Comparison of ENCODE assay signal across 1 cellular context in genomic region chr16:89035013-89035697, GRCh38.
A peak's percentile ranks its signal among the peaks of the same experiment; 100 is the strongest.
TF ChIP-seq lines count a peak whose summit lies in the region.

No MANE protein-coding gene starts in this region.

TF ChIP-seq in K562, 482 proteins besides CTCF, POLR2A, EP300 and RAD21 (continued from another document and continues in another):
- TF ChIP-seq SAFB2 (IDR thresholded peaks at IDR 0.05; ENCODE audit: borderline replicate concordance, low read depth, low read length, severe bottlenecking), result no peak
- peak; percentile 18; the same call in 1 of the 2 replicates for TF ChIP-seq EGR1 (conservative IDR thresholded peaks at IDR 0.05)
- peak in 1 of 2 experiments; percentile 53; a peak in 1 of 4 replicates for TF ChIP-seq HDAC1 (IDR thresholded peaks at IDR 0.05)
- TF ChIP-seq CREB3 (tag; conservative IDR thresholded peaks at IDR 0.05; ENCODE audit: low read depth), result no peak
- no peak for TF ChIP-seq SMARCB1 (IDR thresholded peaks at IDR 0.05; ENCODE audit: insufficient read length, low read depth)
- no peak for TF ChIP-seq MCM2 (IDR thresholded peaks at IDR 0.05; ENCODE audit: low read depth)
- TF ChIP-seq SMAD2 (IDR thresholded peaks at IDR 0.05; ENCODE audit: low read depth, low read length), result no peak
- TF ChIP-seq MAFF (IDR thresholded peaks at IDR 0.05; ENCODE audit: low read length), result no peak
- no peak for TF ChIP-seq KAT7 (CRISPR knock-in tag; IDR thresholded peaks at IDR 0.05; ENCODE audit: borderline replicate concordance)
- 0 out of 2 replicates have a peak, but pooled peaks have one; percentile 30 for TF ChIP-seq ZNF766 (CRISPR knock-in tag; conservative IDR thresholded peaks at IDR 0.05)
- TF ChIP-seq TSHZ1 (CRISPR knock-in tag; IDR thresholded peaks at IDR 0.05), result no peak
- no peak for TF ChIP-seq ETV1 (tag; conservative IDR thresholded peaks at IDR 0.05; ENCODE audit: low read depth)
- TF ChIP-seq SOX6 (IDR thresholded peaks at IDR 0.05), result peak; percentile 74
- TF ChIP-seq EHMT2 (IDR thresholded peaks at IDR 0.05), result peak; percentile 87
- TF ChIP-seq CBX1 (IDR thresholded peaks at IDR 0.05; ENCODE audit: low read depth), result no peak
- TF ChIP-seq AFF1 (IDR thresholded peaks at IDR 0.05; ENCODE audit: low read depth in 1 of 2, partially characterized antibody in 2 of 2), result peak in 1 of 2 experiments; percentile 93
- TF ChIP-seq ZNF79 (CRISPR knock-in tag; IDR thresholded peaks at IDR 0.05; ENCODE audit: low read depth), result no peak
- no peak for TF ChIP-seq ZNF224 (CRISPR knock-in tag; IDR thresholded peaks at IDR 0.05)
- peak; percentile 38 to 67; a peak in 1 of 4 replicates for TF ChIP-seq FOXK2 (conservative IDR thresholded peaks at IDR 0.05 in 1 of 2, IDR thresholded peaks at IDR 0.05 in 1 of 2; ENCODE audit: low read depth in 2 of 2)
- TF ChIP-seq HEY1 (CRISPR knock-in tag; IDR thresholded peaks at IDR 0.05; ENCODE audit: borderline replicate concordance), result no peak
- no peak for TF ChIP-seq BCOR (IDR thresholded peaks at IDR 0.05)
- no peak for TF ChIP-seq ZFPM2 (CRISPR knock-in tag; IDR thresholded peaks at IDR 0.05)
- TF ChIP-seq ZNF586 (CRISPR knock-in tag; conservative IDR thresholded peaks at IDR 0.05), result no peak
- TF ChIP-seq ATF2 (CRISPR knock-in tag; IDR thresholded peaks at IDR 0.05), result no peak
- no peak for TF ChIP-seq ZNF395 (CRISPR knock-in tag; IDR thresholded peaks at IDR 0.05)
- TF ChIP-seq SIN3A (IDR thresholded peaks at IDR 0.05; ENCODE audit: borderline replicate concordance in 2 of 2, control insufficient read depth in 1 of 2, low read depth in 2 of 2, low read length in 2 of 2), result no peak
- TF ChIP-seq RCOR1 (IDR thresholded peaks at IDR 0.05; ENCODE audit: borderline replicate concordance in 1 of 2, low read depth in 2 of 2, low read length in 2 of 2), result peak in 1 of 2 experiments; percentile 47; a peak in 1 of 4 replicates
- TF ChIP-seq MCM3 (IDR thresholded peaks at IDR 0.05), result no peak
- TF ChIP-seq ZFP91 (CRISPR knock-in tag; IDR thresholded peaks at IDR 0.05), result no peak
- TF ChIP-seq RBM15 (IDR thresholded peaks at IDR 0.05; ENCODE audit: insufficient read depth, low read length), result no peak
- peak; percentile 65; the same call in 1 of the 2 replicates for TF ChIP-seq DPF2 (IDR thresholded peaks at IDR 0.05)
- no peak for TF ChIP-seq ZBED1 (IDR thresholded peaks at IDR 0.05)
- TF ChIP-seq PTBP1 (IDR thresholded peaks at IDR 0.05; ENCODE audit: low read depth, low read length), result no peak
- peak; percentile 22; the same call in 1 of the 2 replicates for TF ChIP-seq ZNF263 (CRISPR knock-in tag; IDR thresholded peaks at IDR 0.05; ENCODE audit: borderline replicate concordance)
- no peak for TF ChIP-seq GATA2 (CRISPR knock-in tag; IDR thresholded peaks at IDR 0.05)
- no peak for TF ChIP-seq ZNF174 (CRISPR knock-in tag; IDR thresholded peaks at IDR 0.05)
- TF ChIP-seq GABPA (tag; conservative IDR thresholded peaks at IDR 0.05; ENCODE audit: low read depth), result no peak
- no peak for TF ChIP-seq EP400 (IDR thresholded peaks at IDR 0.05)
- TF ChIP-seq ZNF324 (CRISPR knock-in tag; IDR thresholded peaks at IDR 0.05), result no peak
- no peak for TF ChIP-seq MEF2A (IDR thresholded peaks at IDR 0.05; ENCODE audit: control insufficient read depth, low read depth, low read length)
- TF ChIP-seq CBX3 (IDR thresholded peaks at IDR 0.05; ENCODE audit: borderline replicate concordance in 1 of 2, low read length in 2 of 2), result no peak
- no peak for TF ChIP-seq TOE1 (IDR thresholded peaks at IDR 0.05; ENCODE audit: borderline replicate concordance)
- no peak for TF ChIP-seq TOE1 (CRISPR knock-in tag; IDR thresholded peaks at IDR 0.05; ENCODE audit: borderline replicate concordance, low read depth)
- TF ChIP-seq EZH2 (IDR thresholded peaks at IDR 0.05; ENCODE audit: borderline replicate concordance, low read depth, low read length), result no peak
- no peak for TF ChIP-seq ZFX (CRISPR knock-in tag; IDR thresholded peaks at IDR 0.05)
- TF ChIP-seq TAL1 (IDR thresholded peaks at IDR 0.05), result peak; percentile 17; the same call in 1 of the 2 replicates
- no peak for TF ChIP-seq HNRNPLL (IDR thresholded peaks at IDR 0.05; ENCODE audit: low read depth, low read length, poor library complexity, severe bottlenecking)
- no peak for TF ChIP-seq SLC30A9 (CRISPR knock-in tag; IDR thresholded peaks at IDR 0.05)
- TF ChIP-seq ZNF77 (CRISPR knock-in tag; IDR thresholded peaks at IDR 0.05), result no peak
- no peak for TF ChIP-seq HDAC6 (IDR thresholded peaks at IDR 0.05; ENCODE audit: low read depth, low read length)
- TF ChIP-seq TCF3 (CRISPR knock-in tag; IDR thresholded peaks at IDR 0.05), result no peak
- no peak for TF ChIP-seq TRIM25 (IDR thresholded peaks at IDR 0.05; ENCODE audit: borderline replicate concordance)
- TF ChIP-seq ZNF253 (CRISPR knock-in tag; conservative IDR thresholded peaks at IDR 0.05), result no peak
- no peak for TF ChIP-seq NR2F6 (CRISPR knock-in tag; IDR thresholded peaks at IDR 0.05)
- TF ChIP-seq MLX (CRISPR knock-in tag; conservative IDR thresholded peaks at IDR 0.05), result no peak
- TF ChIP-seq NRF1 (conservative IDR thresholded peaks at IDR 0.05 in 1 of 2, IDR thresholded peaks at IDR 0.05 in 1 of 2), result no peak
- TF ChIP-seq USF1 (CRISPR knock-in tag; IDR thresholded peaks at IDR 0.05), result no peak
- no peak for TF ChIP-seq NONO (IDR thresholded peaks at IDR 0.05; ENCODE audit: low read depth in 2 of 2, low read length in 1 of 2)
- no peak for TF ChIP-seq SRSF7 (optimal IDR thresholded peaks at IDR 0.05; ENCODE audit: low read depth, low read length)
- no peak for TF ChIP-seq POLR2G (IDR thresholded peaks at IDR 0.05; ENCODE audit: low read depth, low read length)
- TF ChIP-seq TEAD2 (tag; IDR thresholded peaks at IDR 0.05), result no peak
